7 cellular contexts compared by ENCODE assay signal in genomic region chr1:181676269-181676668, GRCh38.
DNase-seq lines count a peak whose midpoint lies in the region; ATAC-seq and TF ChIP-seq lines count a peak whose summit lies in the region.

No MANE protein-coding gene starts in this region.

- TF ChIP-seq CTCF in neutrophil (IDR thresholded peaks at IDR 0.05): peak; percentile 23

- H3K36me3 ChIP-seq in neutrophil: no peaks in the 10 kb centered on the region

- H3K9me3 ChIP-seq in neutrophil: no peaks in the 10 kb centered on the region

- DNase-seq in GM03348 (ENCODE audit: low spot score) (peak; percentile 22), NCI-H2107 treated with DMSO at 0.1 percent for 48 hours (lab: John Stamatoyannopoulos, UW; ENCODE audit: unreplicated experiment) (peak; percentile 85), dermis blood vessel endothelial cell (peak; percentile 50)

- H3K27me3 ChIP-seq in neutrophil: peaks cover 43% of the 10 kb centered on the region

- H3K4me1 ChIP-seq in neutrophil (ENCODE audit: control insufficient read depth in 1 of 2, insufficient read depth in 1 of 2, low read depth in 1 of 2, low read length in 1 of 2): no peaks in the 10 kb centered on the region

- H3K27ac ChIP-seq in neutrophil: no peak overlapping the region

- H3K4me3 ChIP-seq in neutrophil (ENCODE audit: low read depth in 1 of 2, low read length in 1 of 2): no peak overlapping the region

- ATAC-seq in GM21576 (IDR thresholded peaks at IDR 0.05; ENCODE audit: unreplicated experiment) (peak; percentile 75), GM21786 (IDR thresholded peaks at IDR 0.05; ENCODE audit: unreplicated experiment) (no peak), HG03565 (IDR thresholded peaks at IDR 0.05; ENCODE audit: unreplicated experiment) (no peak)

Comparison
In these comparisons a context has a peak if more than half of its experiments do, and no peak if none do; other contexts are left out.
1. DNase-seq: peak in every context shown above with its lines; median percentile 85 in NCI-H2107 treated with DMSO at 0.1 percent for 48 hours; 50 in dermis blood vessel endothelial cell; 22 in GM03348.